ENCODE assay signal across 8 cellular contexts in the genomic region with DNA sequence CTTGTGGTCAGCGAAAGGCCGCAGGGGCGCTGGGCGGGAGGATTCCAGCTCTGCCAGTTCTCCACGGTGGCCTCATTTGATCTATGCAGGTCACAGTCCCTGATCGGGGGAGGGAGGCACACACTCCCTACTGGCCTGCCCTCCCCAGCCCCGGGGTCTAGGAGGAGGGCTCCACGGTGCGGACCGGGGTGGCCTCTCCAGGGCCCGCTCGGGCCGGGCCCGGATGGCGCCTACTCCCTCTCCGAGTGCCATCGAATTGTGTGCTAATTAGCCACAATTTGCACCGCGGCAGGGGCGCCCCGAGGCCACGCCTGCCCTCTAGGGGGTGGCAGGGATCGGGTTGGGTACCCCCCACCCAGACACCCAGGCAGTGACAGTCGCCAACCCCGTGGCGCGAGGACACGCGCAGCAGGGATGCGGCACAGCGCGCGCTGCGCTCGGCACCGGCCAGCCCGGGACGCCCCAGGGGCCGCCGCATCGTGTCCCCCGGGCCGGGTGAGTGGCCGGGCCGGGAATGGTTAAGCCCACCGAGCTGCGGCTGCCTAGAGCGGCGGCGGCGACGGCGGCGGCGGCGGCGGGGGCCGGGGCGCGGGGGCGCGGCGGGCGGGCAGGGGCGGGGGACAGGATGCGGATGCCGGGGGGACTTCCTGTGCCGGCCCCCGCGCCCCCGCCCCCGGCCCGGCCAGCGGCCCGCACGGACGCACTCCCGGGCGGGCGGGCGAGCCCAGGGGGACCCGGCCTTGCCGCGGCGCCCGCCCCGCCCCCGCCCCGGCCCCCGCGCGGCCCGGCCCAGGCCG. TPM values are rescaled to one million over a fixed set of nuclear protein-coding genes. Genes with fewer than 3 reads are reported as not detected.
DNase-seq lines count a peak whose midpoint lies in the region; ATAC-seq and TF ChIP-seq lines count a peak whose summit lies in the region.

A gene (plus strand): TSS at position 670 of the 797 bp plus-strand sequence. CDS start 565 bp downstream, outside the sequence.

- peaks cover 4% of the 10 kb centered on the region for H3K27me3 Mint-ChIP-seq in activated naive CD4-positive, alpha-beta T cell treated with anti-CD3 and anti-CD28 coated beads for 36 hours (ENCODE audit: low read depth)

- H3K4me3 ChIP-seq in retinal pigment epithelial cell (ENCODE audit: low read length) = peak within 1 kb of the TSS; percentile 58

- H3K4me1 Mint-ChIP-seq in activated naive CD4-positive, alpha-beta T cell treated with anti-CD3 and anti-CD28 coated beads for 36 hours (ENCODE audit: low read depth) = peaks cover 14% of the 10 kb centered on the region

- H3K36me3 Mint-ChIP-seq in activated naive CD4-positive, alpha-beta T cell treated with anti-CD3 and anti-CD28 coated beads for 36 hours (ENCODE audit: low read depth) = no peaks in the 10 kb centered on the region

- TF ChIP-seq CTCF in retinal pigment epithelial cell (conservative IDR thresholded peaks at IDR 0.05; ENCODE audit: low read depth, low read length) = no peak

- no peak within 1 kb of the TSS for H3K27ac Mint-ChIP-seq in activated naive CD4-positive, alpha-beta T cell treated with anti-CD3 and anti-CD28 coated beads for 36 hours

- intact Hi-C loops in activated naive CD4-positive, alpha-beta T cell treated with anti-CD3 and anti-CD28 coated beads for 36 hours (cut with micrococcal nuclease) = no loop called here
- intact Hi-C loops in left cardiac atrium (cut with DNase I) = no loop called here

- DNase-seq in NCI-H146 (lab: John Stamatoyannopoulos, UW) = peak; percentile 64
- no peak for DNase-seq in NCI-H146 treated with DMSO at 0.1 percent for 48 hours (lab: John Stamatoyannopoulos, UW; ENCODE audit: unreplicated experiment)
- peak; percentile 22 for DNase-seq in activated naive CD4-positive, alpha-beta T cell treated with anti-CD3 and anti-CD28 coated beads for 36 hours
- peak; percentile 38 for DNase-seq in left cardiac atrium
- DNase-seq in retinal pigment epithelial cell (ENCODE audit: low read depth) = no peak
- no peak for DNase-seq in effector CD8-positive, alpha-beta T cell (lab: John Stamatoyannopoulos, UW)

- no peaks in the 10 kb centered on the region for H3K9me3 Mint-ChIP-seq in activated naive CD4-positive, alpha-beta T cell treated with anti-CD3 and anti-CD28 coated beads for 36 hours

- H3K4me3 Mint-ChIP-seq in activated naive CD4-positive, alpha-beta T cell treated with anti-CD3 and anti-CD28 coated beads for 36 hours = peak within 1 kb of the TSS; percentile 65

- CTCF ChIA-PET in activated naive CD4-positive, alpha-beta T cell treated with anti-CD3 and anti-CD28 coated beads for 36 hours (lab: Charles Lee) = no interaction called here

- peak; percentile 50 to 82 for ATAC-seq in left cardiac atrium
- ATAC-seq in HG03025 (IDR thresholded peaks at IDR 0.05; ENCODE audit: low FRiP score, unreplicated experiment) = no peak
- no peak for ATAC-seq in GM18858 (IDR thresholded peaks at IDR 0.05; ENCODE audit: unreplicated experiment)

RNA-seq across cellular contexts. Expression of the gene that starts here (rescaled TPM):
- total RNA-seq in activated naive CD4-positive, alpha-beta T cell treated with anti-CD3 and anti-CD28 coated beads for 36 hours = under 1 TPM; 0.69 to 0.91 TPM
- total RNA-seq in left cardiac atrium = 10 to 100 TPM; 12.6 to 12.8 TPM

Comparison
In these comparisons a context has a peak if more than half of its experiments do, and no peak if none do; other contexts are left out.
1. RNA of the gene that starts here (total RNA-seq): 12.6 to 12.8 TPM in left cardiac atrium; 0.69 to 0.91 TPM in activated naive CD4-positive, alpha-beta T cell treated with anti-CD3 and anti-CD28 coated beads for 36 hours; every median in the first group is over 4 times any median in the second.
2. DNase-seq: peak in NCI-H146 (single experiment) and left cardiac atrium (single experiment); none in NCI-H146 treated with DMSO at 0.1 percent for 48 hours (single experiment), retinal pigment epithelial cell (single experiment) and effector CD8-positive, alpha-beta T cell (single experiment).
3. Peak in DNase-seq in activated naive CD4-positive, alpha-beta T cell treated with anti-CD3 and anti-CD28 coated beads for 36 hours; RNA of the gene not detected or under 1 TPM.
4. ATAC-seq: peak in left cardiac atrium (2 of 2); none in HG03025 (single experiment) and GM18858 (single experiment).